In the genomic region with DNA sequence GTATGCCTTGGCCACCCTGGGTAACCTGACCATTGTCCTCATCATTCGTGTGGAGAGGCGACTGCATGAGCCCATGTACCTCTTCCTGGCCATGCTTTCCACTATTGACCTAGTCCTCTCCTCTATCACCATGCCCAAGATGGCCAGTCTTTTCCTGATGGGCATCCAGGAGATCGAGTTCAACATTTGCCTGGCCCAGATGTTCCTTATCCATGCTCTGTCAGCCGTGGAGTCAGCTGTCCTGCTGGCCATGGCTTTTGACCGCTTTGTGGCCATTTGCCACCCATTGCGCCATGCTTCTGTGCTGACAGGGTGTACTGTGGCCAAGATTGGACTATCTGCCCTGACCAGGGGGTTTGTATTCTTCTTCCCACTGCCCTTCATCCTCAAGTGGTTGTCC, we compare ENCODE assay signal across 30 cellular contexts. TPM values are rescaled to one million over a fixed set of nuclear protein-coding genes. Genes with fewer than 3 reads are reported as not detected.
"Had no signal": no experiment of that assay in that cellular context is flagged by ENCODE, and none has a peak within 500 bp of the region (broad histone marks: within the 10 kb centered on the region; RNA-seq: fewer than 3 reads in every experiment).

No MANE protein-coding gene starts in this region.

- H3K4me3 ChIP-seq: stomach, suprapubic skin, testis, thoracic aorta, thyroid gland, tibial artery, tibial nerve, transverse colon, upper lobe of left lung, upper lobe of right lung, uterus, vagina had no signal

- H3K27ac ChIP-seq: stomach, suprapubic skin, testis, thoracic aorta, thyroid gland, tibial artery, tibial nerve, transverse colon, upper lobe of left lung, upper lobe of right lung, uterus, vagina had no signal

- H3K4me1 ChIP-seq: thyroid gland, upper lobe of right lung, uterus, vagina had no signal

- ATAC-seq: stimulated activated effector memory CD8-positive, alpha-beta T cell treated with anti-CD3 and anti-CD28 coated beads, Interleukin-12 subunit alpha, Interleukin-12 subunit beta, amount 100 ng/mL, for 72 hours; stimulated activated memory B cell treated with anti-CD40 and anti-IgM and Interleukin-4, amounts not matched to agents 10 μg/mL and 1 μg/mL and 100 μg/mL, for 72 hours; stimulated activated naive B cell treated with anti-CD40 and anti-IgM and Interleukin-4, amounts not matched to agents 10 μg/mL and 1 μg/mL and 100 μg/mL, for 72 hours; stimulated activated naive CD8-positive, alpha-beta T cell treated with anti-CD3 and anti-CD28 coated beads, Interleukin-15, amount 100 ng/mL, for 72 hours; stimulated activated naive CD8-positive, alpha-beta T cell treated with anti-CD3 and anti-CD28 coated beads, Interleukin-15, Interleukin-2, amounts not matched to agents 100 U/mL and 50 U/mL, for 24 hours; upper lobe of right lung had no signal

- H3K27me3 ChIP-seq: testis, thyroid gland, tibial artery, tibial nerve, upper lobe of left lung, upper lobe of right lung, uterus, vagina had no signal

- DNase-seq: stimulated activated CD4-positive, alpha-beta T cell treated with anti-CD3 and anti-CD28 coated beads, Interleukin-2, amount 100 ng/mL, for 48 hours; stimulated activated CD4-positive, alpha-beta T cell treated with anti-CD3 and anti-CD28 coated beads, Interleukin-4, amount 100 ng/mL, for 1 hour; stimulated activated CD4-positive, alpha-beta T cell treated with anti-CD3 and anti-CD28 coated beads, Interleukin-4, amount 100 ng/mL, for 24 hours; stimulated activated CD4-positive, alpha-beta T cell treated with anti-CD3 and anti-CD28 coated beads, Interleukin-4, amount 100 ng/mL, for 4 hours; stimulated activated CD8-positive, alpha-beta memory T cell treated with anti-CD3 and anti-CD28 coated beads, Interleukin-4, amount 100 ng/mL, for 48 hours; stimulated activated naive B cell treated with anti-CD40 and anti-IgM and Interleukin-4, amounts not matched to agents 10 μg/mL and 1 μg/mL and 100 μg/mL, for 72 hours; stimulated activated naive CD4-positive, alpha-beta T cell; stimulated activated naive CD4-positive, alpha-beta T cell treated with Interleukin-2 at 50 U/mL for 16 hours; stimulated activated naive CD8-positive, alpha-beta T cell treated with anti-CD3 and anti-CD28 coated beads, Interleukin-15, amount 100 ng/mL, for 72 hours; stimulated activated naive CD8-positive, alpha-beta T cell treated with anti-CD3 and anti-CD28 coated beads, Interleukin-15, Interleukin-2, amounts not matched to agents 100 U/mL and 50 U/mL, for 24 hours; stomach; substantia nigra; testis; thyroid gland; tibial artery; transverse colon; trophoblast cell; upper lobe of left lung; upper lobe of right lung; uterus had no signal

- H3K9me3 ChIP-seq: stomach, suprapubic skin, testis, thoracic aorta, thyroid gland, tibial artery, tibial nerve, transverse colon, upper lobe of left lung, upper lobe of right lung, uterus, vagina had no signal

- H3K36me3 ChIP-seq: stomach, suprapubic skin, thoracic aorta, thyroid gland, tibial artery, tibial nerve, transverse colon, upper lobe of left lung, upper lobe of right lung, uterus, vagina had no signal

RNA-seq across cellular contexts. Expression of a gene that starts 2.7 kb away (rescaled TPM):
- total RNA-seq: stomach, subcutaneous adipose tissue, suprapubic skin, temporal lobe, thoracic aorta, thyroid gland, tibial nerve, transverse colon, upper lobe of left lung, upper lobe of right lung, ureter, urinary bladder, uterus, vagina had no signal
- polyA plus RNA-seq: stomach, urinary bladder had no signal

RNA-seq across cellular contexts. Expression of a gene that starts 3.9 kb away (rescaled TPM):
- total RNA-seq: upper lobe of left lung, upper lobe of right lung had no signal

RNA-seq across cellular contexts. Expression of a gene that starts 46.1 kb away (rescaled TPM):
- total RNA-seq: stomach, subcutaneous adipose tissue, suprapubic skin, temporal lobe, testis, thoracic aorta, thyroid gland, tibial nerve, transverse colon, upper lobe of left lung, upper lobe of right lung, ureter, urinary bladder, uterus, vagina had no signal
- polyA plus RNA-seq: stomach, urinary bladder had no signal

RNA-seq across cellular contexts. Expression of a gene that starts 57.7 kb away (rescaled TPM):
- total RNA-seq: suprapubic skin, thoracic aorta, thyroid gland, upper lobe of left lung, upper lobe of right lung had no signal
